9 cellular contexts compared by ENCODE assay signal in genomic region chr3:106609666-106610301, GRCh38.
A peak's percentile ranks its signal among the peaks of the same experiment; 100 is the strongest.
DNase-seq lines count a peak whose midpoint lies in the region; ATAC-seq and TF ChIP-seq lines count a peak whose summit lies in the region.
"Had no signal": no experiment of that assay in that cellular context is flagged by ENCODE, and none has a peak within 500 bp of the region (broad histone marks: within the 10 kb centered on the region; RNA-seq: fewer than 3 reads in every experiment).

No MANE protein-coding gene starts in this region.

- peak overlapping the region; percentile 20; the same call in 1 of the 2 replicates for H3K9ac ChIP-seq in GM23248

- H4K20me1 ChIP-seq in DOHH2 (ENCODE audit: control insufficient read depth, insufficient read depth, low read depth, low read length) (no peaks in the 10 kb centered on the region), GM23248 (ENCODE audit: insufficient read depth) (no peaks in the 10 kb centered on the region)

- DNase-seq in GM23248 (peak; percentile 86), MG63 (peak; percentile 53), SJCRH30 (peak; percentile 64 to 90), globus pallidus (ENCODE audit: low spot score) (peak; percentile 88), pons (ENCODE audit: low spot score) (peak; percentile 93), upper lobe of right lung (no peak)
- peak; percentile 48 for DNase-seq in activated gamma-delta T cell treated with anti-CD3 and anti-CD28 coated beads, Interleukin-2, amount 50 U/mL, for 16 hours (ENCODE audit: low read depth)

- H3K79me2 ChIP-seq in DOHH2 (ENCODE audit: control insufficient read depth, low read length), result no peaks in the 10 kb centered on the region
- H3K79me2 ChIP-seq in GM23248 (ENCODE audit: insufficient read depth), result no peaks in the 10 kb centered on the region

- 0 to 3% methylated on average over 2 of the region's 2 CpGs for WGBS in GM23248 (ENCODE audit: low coverage in 1 of 2, low lambda C conversion rate in 2 of 2, missing lambda C conversion rate in 2 of 2), 2 experiments

- H3K27me3 ChIP-seq in DOHH2 (ENCODE audit: control insufficient read depth, low read length) (no peaks in the 10 kb centered on the region), GM23248 (replicated peaks; ENCODE audit: insufficient read depth) (no peaks in the 10 kb centered on the region), MG63 (no peaks in the 10 kb centered on the region), SJCRH30 (no peaks in the 10 kb centered on the region), upper lobe of right lung (no peaks in the 10 kb centered on the region)

- in situ Hi-C loops in GM23248 (cut with MboI), result loop anchor here (10.0 kb wide), 1 partner anchor 925 kb away; no protein-coding TSS in a partner anchor

- H3K4me2 ChIP-seq in DOHH2 (ENCODE audit: low read length), result no peak overlapping the region
- peak overlapping the region; percentile 52 for H3K4me2 ChIP-seq in GM23248 (ENCODE audit: unreplicated experiment)

- H3K36me3 ChIP-seq in DOHH2 (ENCODE audit: control insufficient read depth, low read length) (no peaks in the 10 kb centered on the region), GM23248 (ENCODE audit: low read depth) (no peaks in the 10 kb centered on the region), MG63 (no peaks in the 10 kb centered on the region), SJCRH30 (no peaks in the 10 kb centered on the region), upper lobe of right lung (no peaks in the 10 kb centered on the region)

- H3K9me3 ChIP-seq in DOHH2 (ENCODE audit: control insufficient read depth, insufficient read depth, low read length) (peaks cover 16% of the 10 kb centered on the region), GM23248 (ENCODE audit: low read depth) (no peaks in the 10 kb centered on the region), MG63 (peaks cover 7% of the 10 kb centered on the region; the same call in 1 of the 2 replicates), SJCRH30 (replicated peaks) (no peaks in the 10 kb centered on the region), upper lobe of right lung (no peaks in the 10 kb centered on the region)

- no peak overlapping the region for H3K27ac ChIP-seq in DOHH2 (ENCODE audit: low read depth, low read length)
- H3K27ac ChIP-seq in GM23248, result peak overlapping the region; percentile 48
- H3K27ac ChIP-seq in SJCRH30, result no peak overlapping the region
- no peak overlapping the region for H3K27ac ChIP-seq in upper lobe of right lung
- H3K27ac ChIP-seq: epithelial cell of prostate had no signal

- H3F3A ChIP-seq in DOHH2 (ENCODE audit: control insufficient read depth, insufficient read depth) (no peaks in the 10 kb centered on the region), GM23248 (ENCODE audit: insufficient read depth) (peaks cover 22% of the 10 kb centered on the region)

- peaks cover 5% of the 10 kb centered on the region for H3K4me1 ChIP-seq in DOHH2 (ENCODE audit: control insufficient read depth, low read length)
- H3K4me1 ChIP-seq in GM23248 (ENCODE audit: insufficient read depth), result peaks cover 31% of the 10 kb centered on the region
- 0 out of 2 replicates have a peak, but pooled peaks cover 4% of the 10 kb centered on the region for H3K4me1 ChIP-seq in SJCRH30
- no peaks in the 10 kb centered on the region for H3K4me1 ChIP-seq in upper lobe of right lung

- intact Hi-C loops in upper lobe of right lung (cut with DNase I), result no loop called here

- H3K9me2 ChIP-seq in DOHH2 (replicated peaks; ENCODE audit: control insufficient read depth, low read length) (no peaks in the 10 kb centered on the region), GM23248 (ENCODE audit: insufficient read depth) (no peaks in the 10 kb centered on the region)

- H3K4me3 ChIP-seq in DOHH2 (ENCODE audit: low read length) (no peak overlapping the region), GM23248 (no peak overlapping the region), MG63 (no peak overlapping the region), SJCRH30 (no peak overlapping the region), upper lobe of right lung (no peak overlapping the region)

- peak overlapping the region; percentile 70 for H2AFZ ChIP-seq in GM23248

- peak; percentile 93 for ATAC-seq in upper lobe of right lung

- TF ChIP-seq CTCF in DOHH2 (IDR thresholded peaks at IDR 0.05; ENCODE audit: low read depth, low read length, poor library complexity, severe bottlenecking), result peak; percentile 82
- peak; percentile 89 for TF ChIP-seq CTCF in upper lobe of right lung (IDR thresholded peaks at IDR 0.05)
